ENCODE assay signal across 8 cellular contexts in genomic region chr19:1122972-1123363, GRCh38. TPM values are rescaled to one million over a fixed set of nuclear protein-coding genes. Genes with fewer than 3 reads are reported as not detected.
A peak's percentile ranks its signal among the peaks of the same experiment; 100 is the strongest.
DNase-seq lines count a peak whose midpoint lies in the region; ATAC-seq, FAIRE-seq and TF ChIP-seq lines count a peak whose summit lies in the region.

No MANE protein-coding gene starts in this region.

- peaks cover 6% of the 10 kb centered on the region for H3K4me1 ChIP-seq in A673 (ENCODE audit: insufficient read depth, low read length, poor library complexity, severe bottlenecking)
- no peaks in the 10 kb centered on the region for H3K4me1 ChIP-seq in small intestine (ENCODE audit: control insufficient read depth in 2 of 2, insufficient read depth in 1 of 2, low read depth in 1 of 2, low read length in 1 of 2)

- ATAC-seq in GM18867 (IDR thresholded peaks at IDR 0.05; ENCODE audit: unreplicated experiment) (peak; percentile 50), HG03469 (IDR thresholded peaks at IDR 0.05; ENCODE audit: unreplicated experiment) (no peak), HG03565 (IDR thresholded peaks at IDR 0.05; ENCODE audit: unreplicated experiment) (no peak)

- intact Hi-C loops in A673 (cut with micrococcal nuclease; ENCODE audit: unreplicated experiment), result no loop called here

- no peak for TF ChIP-seq CTCF in A673 (conservative IDR thresholded peaks at IDR 0.05; ENCODE audit: low read depth, low read length)

- POLR2A ChIA-PET in A673 (lab: Charles Lee; ENCODE audit: low non-redundant PET), result interaction anchor here (0.5 to 0.6 kb wide), 2 partner anchors 12 to 18 kb away, joined by 3 to 4 read pairs; no protein-coding TSS in a partner anchor

- H3K36me3 ChIP-seq in A673 (ENCODE audit: insufficient read depth, low read length, poor library complexity, severe bottlenecking), result peaks cover 43% of the 10 kb centered on the region
- H3K36me3 ChIP-seq in small intestine (ENCODE audit: control insufficient read depth in 2 of 2, insufficient read depth in 2 of 2, low read length in 2 of 2), result peaks cover 36 to 60% of the 10 kb centered on the region in 2 donors

- 56 to 57% (median 56%) methylated on average over 14 to 21 of the region's 21 CpGs for WGBS in small intestine, 3 donors

- H3K27ac ChIP-seq in A673 (ENCODE audit: low read depth, low read length, poor library complexity, severe bottlenecking) (no peak overlapping the region), small intestine (ENCODE audit: low read depth in 1 of 2, low read length in 1 of 2) (no peak overlapping the region)

- no peaks in the 10 kb centered on the region for H3K27me3 ChIP-seq in A673 (replicated peaks; ENCODE audit: insufficient read depth, low read depth, low read length, poor library complexity)
- H3K27me3 ChIP-seq in small intestine (ENCODE audit: control insufficient read depth in 2 of 2, insufficient read depth in 2 of 2, low read length in 2 of 2), result no peaks in the 10 kb centered on the region

- BruUV-seq in A673 (replicated peaks; lab: Mats Ljungman, UMichigan), result no TSS peak

- FAIRE-seq in small intestine (lab: Jason Lieb, UNC), result no peak

- H3K4me3 ChIP-seq in A673 (ENCODE audit: low read depth, low read length, poor library complexity, severe bottlenecking), result no peak overlapping the region
- H3K4me3 ChIP-seq in small intestine (ENCODE audit: low read depth in 1 of 2, low read length in 2 of 2), result no peak overlapping the region

- DNase-seq in A673 (ENCODE audit: low spot score) (peak; percentile 70), SW480 (ENCODE audit: low spot score) (peak; percentile 45), fibroblast of peridontal ligament (ENCODE audit: extremely low read depth) (peak; percentile 44), small intestine (peak; percentile 62), NCI-H128 (lab: John Stamatoyannopoulos, UW; ENCODE audit: unreplicated experiment) (no peak)

- H3K9me3 ChIP-seq in A673 (ENCODE audit: low read depth, low read length, poor library complexity, severe bottlenecking) (no peaks in the 10 kb centered on the region), small intestine (ENCODE audit: control insufficient read depth, low read depth) (no peaks in the 10 kb centered on the region)

- CTCF ChIA-PET in A673 (lab: Charles Lee), result interaction anchor here (0.5 to 0.8 kb wide), 2 partner anchors 10 to 423 kb away, joined by 3 to 5 read pairs; no protein-coding TSS in a partner anchor

RNA-seq across cellular contexts. Expression of gene GPX4, which starts 19.2 kb away (rescaled TPM):
- total RNA-seq in A673 (2021), result 368 and 435 TPM in 2 replicates
- 1,000 to 10,000 TPM in 2 of 3 donors, 100 to 1,000 TPM in 1; 335 to 1,298 (median 1,178) TPM for polyA plus RNA-seq in small intestine

RNA-seq across cellular contexts. Expression of gene POLR2E, which starts 27.8 kb away (rescaled TPM):
- 342 and 343 TPM in 2 replicates for total RNA-seq in A673 (2021)
- 100 to 1,000 TPM; 141 to 189 (median 143) TPM for polyA plus RNA-seq in small intestine

RNA-seq across cellular contexts. Expression of gene SBNO2, which starts 51.1 kb away (rescaled TPM):
- total RNA-seq in A673 (2021), result 46.9 and 51.8 TPM in 2 replicates
- 10 to 100 TPM; 19.7 to 32.1 (median 19.7) TPM for polyA plus RNA-seq in small intestine

RNA-seq across cellular contexts. Expression of gene ARHGAP45, which starts 56.0 kb away (rescaled TPM):
- 3.2 and 3.4 TPM in 2 replicates for total RNA-seq in A673 (2021)
- polyA plus RNA-seq in small intestine, result 10 to 100 TPM; 34.3 to 81.1 (median 62.6) TPM
